8 cellular contexts compared by ENCODE assay signal in the genomic region with DNA sequence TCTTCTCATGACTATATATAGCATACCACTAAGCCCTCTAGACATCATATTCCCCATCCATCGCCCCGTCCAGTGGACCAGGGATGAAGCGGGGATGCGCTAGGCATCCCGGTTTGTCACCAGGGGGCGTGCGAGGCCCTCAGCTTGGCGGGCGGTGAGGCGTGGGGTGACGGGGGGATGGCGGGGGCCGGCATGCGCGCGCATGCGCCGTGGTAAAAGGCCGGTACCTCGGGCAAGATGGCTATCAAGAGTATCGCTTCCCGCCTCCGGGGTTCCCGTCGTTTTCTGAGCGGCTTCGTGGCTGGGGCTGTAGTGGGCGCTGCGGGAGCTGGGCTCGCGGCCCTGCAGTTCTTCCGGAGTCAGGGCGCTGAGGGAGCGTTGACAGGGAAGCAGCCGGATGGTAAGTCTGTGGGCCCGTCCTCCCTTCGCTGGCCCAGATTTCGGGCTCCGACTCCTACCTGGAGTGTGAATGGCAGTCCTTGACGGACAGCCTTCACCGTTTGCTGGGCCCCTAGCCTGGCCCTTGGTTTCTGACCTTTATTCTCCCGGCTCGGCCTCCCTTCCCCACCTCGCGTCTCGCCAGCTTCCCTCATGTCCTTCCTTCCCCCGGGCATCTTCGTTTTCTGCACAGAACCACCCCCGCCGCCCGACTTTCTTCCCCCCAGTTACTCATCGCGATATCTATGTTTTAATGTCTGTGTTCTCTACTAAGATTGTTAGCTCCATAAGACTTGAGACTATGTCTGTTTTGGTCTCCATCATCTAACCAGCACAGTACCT. TPM values are rescaled to one million over a fixed set of nuclear protein-coding genes. Genes with fewer than 3 reads are reported as not detected.
A peak's percentile ranks its signal among the peaks of the same experiment; 100 is the strongest.
DNase-seq lines count a peak whose midpoint lies in the region; ATAC-seq and TF ChIP-seq lines count a peak whose summit lies in the region.

A gene with protein sequence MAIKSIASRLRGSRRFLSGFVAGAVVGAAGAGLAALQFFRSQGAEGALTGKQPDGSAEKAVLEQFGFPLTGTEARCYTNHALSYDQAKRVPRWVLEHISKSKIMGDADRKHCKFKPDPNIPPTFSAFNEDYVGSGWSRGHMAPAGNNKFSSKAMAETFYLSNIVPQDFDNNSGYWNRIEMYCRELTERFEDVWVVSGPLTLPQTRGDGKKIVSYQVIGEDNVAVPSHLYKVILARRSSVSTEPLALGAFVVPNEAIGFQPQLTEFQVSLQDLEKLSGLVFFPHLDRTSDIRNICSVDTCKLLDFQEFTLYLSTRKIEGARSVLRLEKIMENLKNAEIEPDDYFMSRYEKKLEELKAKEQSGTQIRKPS (plus strand): TSS at position 210 of the 780 bp plus-strand sequence. CDS start 28 bp downstream, at position 238.

- DNase-seq in DMS79 (lab: John Stamatoyannopoulos, UW) (peak; percentile 60), KG1 (lab: John Stamatoyannopoulos, UW) (peak; percentile 86), PC-9 (peak; percentile 71 to 88)
- peak; percentile 95 for DNase-seq in activated T-cell treated with anti-CD3 and anti-CD28 coated beads, Interleukin-2, amount 50 U/mL, for 1 hour
- peak; percentile 89 to 94 for DNase-seq in stimulated activated CD8-positive, alpha-beta memory T cell treated with anti-CD3 and anti-CD28 coated beads, Interleukin-7, amount 100 ng/mL, for 1 hour (ENCODE audit: low read depth in 2 of 2)

- H3K79me2 ChIP-seq in PC-9 (ENCODE audit: low read depth): peaks cover 5% of the 10 kb centered on the region; the same call in 1 of the 2 replicates

- H3K27ac ChIP-seq in PC-9: no peak within 1 kb of the TSS
- H3K27ac ChIP-seq in esophagus (ENCODE audit: low read depth in 2 of 2, low read length in 1 of 2): peak within 1 kb of the TSS; percentile 58 to 84

- peak within 1 kb of the TSS; percentile 81 for H3K9ac ChIP-seq in mucosa of stomach (ENCODE audit: low read length)

- POLR2A ChIA-PET in PC-9 (lab: Charles Lee; ENCODE audit: unreplicated experiment): interaction anchor here (0.6 kb wide), 1 partner anchor 333 kb away, joined by 9 read pairs; no protein-coding TSS in a partner anchor

- peak within 1 kb of the TSS; percentile 100 for H2AFZ ChIP-seq in PC-9

- intact Hi-C loops in PC-9 (cut with micrococcal nuclease; ENCODE audit: unreplicated experiment): loop anchor here (1.0 to 2.0 kb wide), 3 partner anchors 158 to 792 kb away; no protein-coding TSS in a partner anchor

- BruUV-seq in PC-9 (replicated peaks; lab: Mats Ljungman, UMichigan): TSS peak; percentile 45

- peak within 1 kb of the TSS; percentile 88 for H3K4me3 ChIP-seq in PC-9
- H3K4me3 ChIP-seq in esophagus (ENCODE audit: low read depth in 1 of 2, low read length in 2 of 2): peak within 1 kb of the TSS; percentile 67 to 83
- H3K4me3 ChIP-seq in mucosa of stomach (ENCODE audit: low read length): peak within 1 kb of the TSS; percentile 88

- 0 out of 2 replicates have a peak, but pooled peaks cover 4% of the 10 kb centered on the region for H3K4me1 ChIP-seq in PC-9 (replicated peaks; ENCODE audit: insufficient read depth)
- no peaks in the 10 kb centered on the region for H3K4me1 ChIP-seq in esophagus (ENCODE audit: control insufficient read depth in 2 of 2, insufficient read depth in 2 of 2, low read length in 1 of 2)
- peaks cover 8% of the 10 kb centered on the region for H3K4me1 ChIP-seq in mucosa of stomach (ENCODE audit: control insufficient read depth, insufficient read depth, low read length)

- CTCF ChIA-PET in PC-9 (lab: Charles Lee): interaction anchor here (0.6 to 1.2 kb wide), 6 partner anchors 26 to 801 kb away, joined by 3 to 12 read pairs (median 6); no protein-coding TSS in a partner anchor

- peak; percentile 85 for TF ChIP-seq CTCF in PC-9 (conservative IDR thresholded peaks at IDR 0.05)

- H3K9me2 ChIP-seq in PC-9 (ENCODE audit: insufficient read depth): no peaks in the 10 kb centered on the region

- H3K36me3 ChIP-seq in PC-9 (ENCODE audit: low read depth) (no peaks in the 10 kb centered on the region), esophagus (ENCODE audit: control insufficient read depth in 2 of 2, insufficient read depth in 2 of 2, low read length in 1 of 2) (no peaks in the 10 kb centered on the region), mucosa of stomach (ENCODE audit: control insufficient read depth, insufficient read depth, low read length) (no peaks in the 10 kb centered on the region)

- no peaks in the 10 kb centered on the region for H3F3A ChIP-seq in PC-9 (ENCODE audit: insufficient read depth, low read depth)

- ATAC-seq in GM21717 (IDR thresholded peaks at IDR 0.05; ENCODE audit: unreplicated experiment): peak; percentile 79

- WGBS in esophagus, 2 donors: 1% methylated on average over 53 of the region's 53 CpGs

- peak within 1 kb of the TSS; percentile 88 for H3K4me2 ChIP-seq in PC-9

- H3K27me3 ChIP-seq in PC-9 (ENCODE audit: insufficient read depth, low read depth): no peaks in the 10 kb centered on the region
- H3K27me3 ChIP-seq in esophagus (ENCODE audit: control insufficient read depth in 1 of 2, insufficient read depth in 2 of 2, low read length in 2 of 2): no peaks in the 10 kb centered on the region
- H3K27me3 ChIP-seq in mucosa of stomach (ENCODE audit: control insufficient read depth, insufficient read depth, low read length): no peaks in the 10 kb centered on the region

- H4K20me1 ChIP-seq in PC-9 (ENCODE audit: insufficient read depth): no peaks in the 10 kb centered on the region

- H3K9me3 ChIP-seq in PC-9 (ENCODE audit: insufficient read depth, low read depth): no peaks in the 10 kb centered on the region
- no peaks in the 10 kb centered on the region for H3K9me3 ChIP-seq in esophagus (ENCODE audit: control insufficient read depth in 2 of 2, insufficient read depth in 1 of 2, low read depth in 1 of 2, low read length in 1 of 2)
- no peaks in the 10 kb centered on the region for H3K9me3 ChIP-seq in mucosa of stomach (ENCODE audit: control insufficient read depth, low read length)

RNA-seq across cellular contexts. Expression of the gene that starts here (rescaled TPM):
- total RNA-seq in PC-9 (2021): 7.5 and 9.3 TPM in 2 replicates
- 1 to 10 TPM; 2.4 to 4.1 TPM for polyA plus RNA-seq in esophagus
